ENCODE assay signal across 16 cellular contexts in genomic region chr5:127830829-127831598, GRCh38.
"Had no signal": no experiment of that assay in that cellular context is flagged by ENCODE, and none has a peak within 500 bp of the region (broad histone marks: within the 10 kb centered on the region; RNA-seq: fewer than 3 reads in every experiment).

No MANE protein-coding gene starts in this region.

- DNase-seq: KBM-7, MG63, NCI-H1092, NCI-H1105 treated with DMSO at 0.1 percent for 48 hours, NCI-H1417 treated with DMSO at 0.1 percent for 48 hours, NCI-H1694 treated with DMSO at 0.1 percent for 48 hours, NCI-H1930, NCI-H2107, NCI-H2227 treated with DMSO at 0.1 percent for 48 hours, NCI-H524 treated with DMSO at 0.1 percent for 48 hours, NCI-H774, Right ventricle myocardium superior, RPMI8226, SIG-M5 had no signal

- H3K27me3 ChIP-seq: MG63, SJSA1 had no signal

- H3K36me3 ChIP-seq: MG63, SJSA1 had no signal

- H3K4me3 ChIP-seq: MG63, SJSA1, SK-N-MC had no signal

- H3K9me3 ChIP-seq: MG63, SJSA1 had no signal

- H3K27ac ChIP-seq: SJSA1, SK-N-MC had no signal
